In the genomic region with DNA sequence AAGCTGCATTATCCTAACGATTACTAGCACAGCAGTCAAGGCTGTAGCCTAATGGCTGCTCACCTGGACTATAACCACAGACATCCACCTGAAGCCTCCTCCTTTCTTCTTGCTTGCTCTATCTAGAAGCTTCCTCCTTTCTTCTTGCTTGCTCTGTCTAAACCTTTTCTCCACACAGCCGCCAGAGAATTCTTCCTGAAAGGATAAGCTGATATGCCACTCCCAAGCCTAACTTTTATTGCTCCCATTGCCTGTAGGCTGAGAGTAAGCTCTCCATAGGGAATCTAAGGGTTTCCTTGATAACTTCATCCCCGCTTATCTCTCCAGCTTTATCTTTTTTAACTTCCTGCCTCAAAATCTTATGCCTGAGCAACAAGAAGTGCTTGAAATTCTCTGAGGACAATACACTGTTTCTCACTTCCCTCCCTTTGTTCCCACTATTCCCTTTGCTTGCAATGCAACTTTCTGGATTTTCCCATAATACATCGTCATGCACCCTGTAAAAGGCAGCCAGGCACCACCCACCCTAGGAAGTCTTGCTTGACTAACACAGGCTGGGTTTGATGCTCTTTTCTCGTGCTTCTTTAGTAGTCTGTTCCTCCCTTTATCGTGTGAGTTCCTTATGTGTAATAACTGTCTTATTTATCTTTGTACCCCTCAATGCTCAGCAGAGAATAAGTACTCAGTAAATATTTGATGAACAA, we compare ENCODE assay signal across 1 cellular context.
TF ChIP-seq lines count a peak whose summit lies in the region.

No MANE protein-coding gene starts in this region.

TF ChIP-seq in WTC11, 78 proteins besides CTCF, POLR2A, EP300 and RAD21 (continued from another document):
- TF ChIP-seq AR (CRISPR knock-in tag; IDR thresholded peaks at IDR 0.05) (no peak), CREM (CRISPR knock-in tag; IDR thresholded peaks at IDR 0.05) (no peak), STAT6 (CRISPR knock-in tag; conservative IDR thresholded peaks at IDR 0.05; ENCODE audit: low read depth) (no peak), SOX15 (CRISPR knock-in tag; IDR thresholded peaks at IDR 0.05) (no peak), NFE2L1 (CRISPR knock-in tag; IDR thresholded peaks at IDR 0.05) (no peak), GRHL2 (CRISPR knock-in tag; IDR thresholded peaks at IDR 0.05; ENCODE audit: insufficient replicate concordance, severe bottlenecking) (no peak), CBFB (CRISPR knock-in tag; IDR thresholded peaks at IDR 0.05; ENCODE audit: low read depth) (no peak), GTF2I (CRISPR knock-in tag; conservative IDR thresholded peaks at IDR 0.05) (no peak), MYBL2 (CRISPR knock-in tag; IDR thresholded peaks at IDR 0.05) (no peak), ATF3 (CRISPR knock-in tag; conservative IDR thresholded peaks at IDR 0.05) (no peak), ZNF423 (CRISPR knock-in tag; IDR thresholded peaks at IDR 0.05) (no peak), NR1H2 (CRISPR knock-in tag; IDR thresholded peaks at IDR 0.05) (no peak)
- TF ChIP-seq, protein P1, sequence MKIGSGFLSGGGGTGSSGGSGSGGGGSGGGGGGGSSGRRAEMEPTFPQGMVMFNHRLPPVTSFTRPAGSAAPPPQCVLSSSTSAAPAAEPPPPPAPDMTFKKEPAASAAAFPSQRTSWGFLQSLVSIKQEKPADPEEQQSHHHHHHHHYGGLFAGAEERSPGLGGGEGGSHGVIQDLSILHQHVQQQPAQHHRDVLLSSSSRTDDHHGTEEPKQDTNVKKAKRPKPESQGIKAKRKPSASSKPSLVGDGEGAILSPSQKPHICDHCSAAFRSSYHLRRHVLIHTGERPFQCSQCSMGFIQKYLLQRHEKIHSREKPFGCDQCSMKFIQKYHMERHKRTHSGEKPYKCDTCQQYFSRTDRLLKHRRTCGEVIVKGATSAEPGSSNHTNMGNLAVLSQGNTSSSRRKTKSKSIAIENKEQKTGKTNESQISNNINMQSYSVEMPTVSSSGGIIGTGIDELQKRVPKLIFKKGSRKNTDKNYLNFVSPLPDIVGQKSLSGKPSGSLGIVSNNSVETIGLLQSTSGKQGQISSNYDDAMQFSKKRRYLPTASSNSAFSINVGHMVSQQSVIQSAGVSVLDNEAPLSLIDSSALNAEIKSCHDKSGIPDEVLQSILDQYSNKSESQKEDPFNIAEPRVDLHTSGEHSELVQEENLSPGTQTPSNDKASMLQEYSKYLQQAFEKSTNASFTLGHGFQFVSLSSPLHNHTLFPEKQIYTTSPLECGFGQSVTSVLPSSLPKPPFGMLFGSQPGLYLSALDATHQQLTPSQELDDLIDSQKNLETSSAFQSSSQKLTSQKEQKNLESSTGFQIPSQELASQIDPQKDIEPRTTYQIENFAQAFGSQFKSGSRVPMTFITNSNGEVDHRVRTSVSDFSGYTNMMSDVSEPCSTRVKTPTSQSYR (CRISPR knock-in tag; IDR thresholded peaks at IDR 0.05) = no peak
